Comparison of ENCODE assay signal across 21 cellular contexts in the genomic region with DNA sequence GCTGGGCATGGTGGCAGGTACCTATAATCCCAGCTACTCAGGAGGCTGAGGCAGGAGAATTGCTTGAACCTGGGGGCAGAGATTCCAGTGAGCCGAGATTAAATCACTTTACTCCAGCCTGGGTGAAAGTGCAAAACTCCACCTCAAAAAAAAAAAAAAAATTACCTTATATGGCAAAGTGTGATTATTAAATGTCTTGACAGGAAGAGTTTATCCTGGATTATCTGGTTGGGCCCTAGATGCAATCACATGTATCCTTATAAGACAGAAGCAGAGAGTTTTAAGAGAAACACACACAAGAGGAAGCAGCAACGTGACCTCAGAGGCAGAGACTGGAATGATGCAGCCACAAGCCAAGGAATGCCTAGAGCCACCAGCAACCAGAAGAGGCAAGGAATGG. TPM values are rescaled to one million over a fixed set of nuclear protein-coding genes. Genes with fewer than 3 reads are reported as not detected.
DNase-seq lines count a peak whose midpoint lies in the region; ATAC-seq and TF ChIP-seq lines count a peak whose summit lies in the region.
"Had no signal": no experiment of that assay in that cellular context is flagged by ENCODE, and none has a peak within 500 bp of the region (broad histone marks: within the 10 kb centered on the region; RNA-seq: fewer than 3 reads in every experiment).

No MANE protein-coding gene starts in this region.

- CTCF ChIA-PET in CD8-positive, alpha-beta T cell (lab: Charles Lee): interaction anchor here (5.8 kb wide), 1 partner anchor 44 kb away, joined by 25 read pairs; no protein-coding TSS in a partner anchor

- no peak overlapping the region for H3K4me2 ChIP-seq in Loucy (ENCODE audit: low read depth, low read length, poor library complexity, severe bottlenecking)

- H3K9me3 Mint-ChIP-seq in CD8-positive, alpha-beta T cell: no peaks in the 10 kb centered on the region
- no peaks in the 10 kb centered on the region for H3K9me3 Mint-ChIP-seq in activated T-helper 2 cell treated with anti-CD3 and anti-CD28 coated beads, Interferon-gamma antibody, Interleukin-2, Interleukin-4, amounts not matched to agents 10 μg/mL and 5 μg/mL and 100 μg/mL, durations not matched to agents 14 hours and 24 hours and 36 hours
- no peaks in the 10 kb centered on the region for H3K9me3 Mint-ChIP-seq in natural killer cell
- peaks cover 13% of the 10 kb centered on the region for H3K9me3 Mint-ChIP-seq in endodermal cell
- H3K9me3 Mint-ChIP-seq: IgD-negative memory B cell had no signal

- peaks cover 71% of the 10 kb centered on the region for H3K79me2 ChIP-seq in Loucy (ENCODE audit: insufficient read depth, low read length)

- no peak overlapping the region for H3K27ac ChIP-seq in CD8-positive, alpha-beta T cell (ENCODE audit: low read depth, low read length)
- H3K27ac ChIP-seq in endodermal cell (ENCODE audit: low read depth, low read length): no peak overlapping the region
- H3K27ac ChIP-seq: cardiac muscle cell, SJSA1, upper lobe of left lung had no signal

- H3K27ac Mint-ChIP-seq in CD8-positive, alpha-beta T cell: peak overlapping the region; percentile 57
- H3K27ac Mint-ChIP-seq in activated T-helper 2 cell treated with anti-CD3 and anti-CD28 coated beads, Interferon-gamma antibody, Interleukin-2, Interleukin-4, amounts not matched to agents 10 μg/mL and 5 μg/mL and 100 μg/mL, durations not matched to agents 14 hours and 24 hours and 36 hours: peak overlapping the region; percentile 77
- H3K27ac Mint-ChIP-seq in natural killer cell: peak overlapping the region; percentile 89 to 92
- H3K27ac Mint-ChIP-seq in endodermal cell: no peak overlapping the region

- POLR2A ChIA-PET in CD8-positive, alpha-beta T cell (lab: Charles Lee): no interaction called here

- H3K27me3 Mint-ChIP-seq in CD8-positive, alpha-beta T cell (ENCODE audit: low read depth): no peaks in the 10 kb centered on the region
- no peaks in the 10 kb centered on the region for H3K27me3 Mint-ChIP-seq in activated T-helper 2 cell treated with anti-CD3 and anti-CD28 coated beads, Interferon-gamma antibody, Interleukin-2, Interleukin-4, amounts not matched to agents 10 μg/mL and 5 μg/mL and 100 μg/mL, durations not matched to agents 14 hours and 24 hours and 36 hours (ENCODE audit: low read depth)
- H3K27me3 Mint-ChIP-seq in natural killer cell (ENCODE audit: low read depth in 2 of 2) (no peaks in the 10 kb centered on the region), endodermal cell (ENCODE audit: insufficient read depth) (no peaks in the 10 kb centered on the region)
- H3K27me3 Mint-ChIP-seq: IgD-negative memory B cell had no signal

- DNase-seq in CD8-positive, alpha-beta T cell: no peak
- DNase-seq in activated T-helper 2 cell treated with anti-CD3 and anti-CD28 coated beads, Interferon-gamma antibody, Interleukin-2, Interleukin-4, amounts not matched to agents 10 μg/mL and 5 μg/mL and 100 μg/mL, durations not matched to agents 14 hours and 24 hours and 36 hours (ENCODE audit: low spot score): no peak
- DNase-seq in natural killer cell (no peak), endodermal cell (no peak), NCI-H524 treated with DMSO at 0.1 percent for 48 hours (lab: John Stamatoyannopoulos, UW) (no peak)
- DNase-seq: activated CD4-positive, CD25-positive, alpha-beta regulatory T cell treated with anti-CD3 and anti-CD28 coated beads, Interleukin-2, amount 50 U/mL, for 72 hours; amygdala; dermis blood vessel endothelial cell; MM.1S; NCI-H146; NCI-H748 treated with DMSO at 0.1 percent for 48 hours; nucleus accumbens; retina; stimulated activated CD4-positive, alpha-beta T cell treated with anti-CD3 and anti-CD28 coated beads, Interleukin-12 subunit alpha, Interleukin-12 subunit beta, amount 100 ng/mL, for 4 hours; T1000; upper lobe of left lung had no signal

- H3K9me2 ChIP-seq in Loucy (replicated peaks; ENCODE audit: low read depth, low read length): no peaks in the 10 kb centered on the region

- no peak for ATAC-seq in CD8-positive, alpha-beta T cell
- no peak for ATAC-seq in natural killer cell
- no peak for ATAC-seq in GM18519 (IDR thresholded peaks at IDR 0.05; ENCODE audit: low FRiP score, unreplicated experiment)

- TF ChIP-seq CTCF in CD8-positive, alpha-beta T cell (IDR thresholded peaks at IDR 0.05): no peak
- no peak for TF ChIP-seq CTCF in Loucy (conservative IDR thresholded peaks at IDR 0.05; ENCODE audit: low read length)
- no peak for TF ChIP-seq CTCF in natural killer cell (IDR thresholded peaks at IDR 0.05)
- no peak for TF ChIP-seq CTCF in endodermal cell (conservative IDR thresholded peaks at IDR 0.05)

- H3K9ac ChIP-seq in Loucy (ENCODE audit: low read depth, low read length, poor library complexity, severe bottlenecking): peak overlapping the region; percentile 83
- no peak overlapping the region for H3K9ac ChIP-seq in endodermal cell (ENCODE audit: extremely low read depth, low read length, poor library complexity, severe bottlenecking)

- H2AFZ ChIP-seq in Loucy (ENCODE audit: low read length): no peak overlapping the region

- H3K9me3 ChIP-seq in CD8-positive, alpha-beta T cell (ENCODE audit: low read length): no peaks in the 10 kb centered on the region
- H3K9me3 ChIP-seq in Loucy (ENCODE audit: insufficient read depth, low read depth, low read length) (no peaks in the 10 kb centered on the region), endodermal cell (ENCODE audit: control insufficient read depth, low read length) (peaks cover 22% of the 10 kb centered on the region)
- H3K9me3 ChIP-seq: SJSA1, upper lobe of left lung had no signal

- WGBS in endodermal cell (ENCODE audit: insufficient coverage in 1 of 2, insufficient read length in 1 of 2), 2 experiments: 99 to 100% methylated on average over 1 to 2 of the region's 2 CpGs

- no peaks in the 10 kb centered on the region for H3K27me3 ChIP-seq in CD8-positive, alpha-beta T cell (ENCODE audit: insufficient read depth, low read length)
- H3K27me3 ChIP-seq in Loucy (ENCODE audit: insufficient read depth, low read length, poor library complexity, severe bottlenecking) (no peaks in the 10 kb centered on the region), endodermal cell (ENCODE audit: control insufficient read depth, insufficient read depth, low read length, poor library complexity, severe bottlenecking) (no peaks in the 10 kb centered on the region)
- H3K27me3 ChIP-seq: cardiac muscle cell, SJSA1, upper lobe of left lung had no signal

- peaks cover 35% of the 10 kb centered on the region for H3K36me3 Mint-ChIP-seq in CD8-positive, alpha-beta T cell
- peaks cover 48% of the 10 kb centered on the region for H3K36me3 Mint-ChIP-seq in activated T-helper 2 cell treated with anti-CD3 and anti-CD28 coated beads, Interferon-gamma antibody, Interleukin-2, Interleukin-4, amounts not matched to agents 10 μg/mL and 5 μg/mL and 100 μg/mL, durations not matched to agents 14 hours and 24 hours and 36 hours (ENCODE audit: low read depth)
- no peaks in the 10 kb centered on the region for H3K36me3 Mint-ChIP-seq in natural killer cell
- H3K36me3 Mint-ChIP-seq in endodermal cell (ENCODE audit: low read depth): peaks cover 12% of the 10 kb centered on the region

- H3K4me3 ChIP-seq in CD8-positive, alpha-beta T cell (ENCODE audit: low read depth, low read length): no peak overlapping the region
- H3K4me3 ChIP-seq in Loucy (ENCODE audit: low read length, poor library complexity, severe bottlenecking) (no peak overlapping the region), endodermal cell (ENCODE audit: low read length) (no peak overlapping the region)
- H3K4me3 ChIP-seq: cardiac muscle cell, SJSA1, upper lobe of left lung had no signal

- intact Hi-C loops in CD8-positive, alpha-beta T cell (cut with DNase I, micrococcal nuclease): loop anchor here (2.0 to 10.0 kb wide), 4 partner anchors 22 to 426 kb away; partner anchors contain the start of gene OSER1 (in 1 of the 2)
- intact Hi-C loops in activated T-helper 2 cell treated with anti-CD3 and anti-CD28 coated beads, Interferon-gamma antibody, Interleukin-2, Interleukin-4, amounts not matched to agents 10 μg/mL and 5 μg/mL and 100 μg/mL, durations not matched to agents 14 hours and 24 hours and 36 hours (cut with micrococcal nuclease): loop anchor here (5.0 kb wide), 2 partner anchors 42 to 247 kb away; partner anchors contain the start of gene YWHAB
- intact Hi-C loops in natural killer cell (cut with micrococcal nuclease): no loop called here

- peaks cover 49% of the 10 kb centered on the region for H3K4me1 Mint-ChIP-seq in CD8-positive, alpha-beta T cell (ENCODE audit: low read depth)
- peaks cover 43% of the 10 kb centered on the region for H3K4me1 Mint-ChIP-seq in activated T-helper 2 cell treated with anti-CD3 and anti-CD28 coated beads, Interferon-gamma antibody, Interleukin-2, Interleukin-4, amounts not matched to agents 10 μg/mL and 5 μg/mL and 100 μg/mL, durations not matched to agents 14 hours and 24 hours and 36 hours (ENCODE audit: low read depth)
- H3K4me1 Mint-ChIP-seq in natural killer cell (peaks cover 67 to 74% of the 10 kb centered on the region in 2 donors), endodermal cell (peaks cover 24% of the 10 kb centered on the region)

- no peaks in the 10 kb centered on the region for H3K36me3 ChIP-seq in CD8-positive, alpha-beta T cell (ENCODE audit: insufficient read depth, low read length)
- H3K36me3 ChIP-seq in Loucy (ENCODE audit: insufficient read depth, low read length) (peaks cover 16% of the 10 kb centered on the region; the same call in 1 of the 2 replicates), endodermal cell (ENCODE audit: control insufficient read depth, insufficient read depth, low read length) (peaks cover 8% of the 10 kb centered on the region)
- H3K36me3 ChIP-seq: cardiac muscle cell, SJSA1, upper lobe of left lung had no signal

- no peak overlapping the region for H3K4me3 Mint-ChIP-seq in CD8-positive, alpha-beta T cell
- no peak overlapping the region for H3K4me3 Mint-ChIP-seq in activated T-helper 2 cell treated with anti-CD3 and anti-CD28 coated beads, Interferon-gamma antibody, Interleukin-2, Interleukin-4, amounts not matched to agents 10 μg/mL and 5 μg/mL and 100 μg/mL, durations not matched to agents 14 hours and 24 hours and 36 hours (ENCODE audit: low read depth)
- H3K4me3 Mint-ChIP-seq in natural killer cell (peak overlapping the region; percentile 83), endodermal cell (no peak overlapping the region)

- H4K20me1 ChIP-seq in Loucy (ENCODE audit: insufficient read depth, low read length, poor library complexity, severe bottlenecking): no peaks in the 10 kb centered on the region

- H3K4me1 ChIP-seq in CD8-positive, alpha-beta T cell (ENCODE audit: insufficient read depth, low read length): peaks cover 46% of the 10 kb centered on the region
- H3K4me1 ChIP-seq in Loucy (ENCODE audit: insufficient read depth, low read length, poor library complexity, severe bottlenecking): peaks cover 46% of the 10 kb centered on the region
- H3K4me1 ChIP-seq in endodermal cell (ENCODE audit: control insufficient read depth, insufficient read depth, low read length): peaks cover 20% of the 10 kb centered on the region

- peaks cover 2% of the 10 kb centered on the region; the same call in 1 of the 2 replicates for H3F3A ChIP-seq in Loucy (ENCODE audit: low read depth)

RNA-seq across cellular contexts. Expression of gene ADA, which starts 11.0 kb away (rescaled TPM):
- total RNA-seq in CD8-positive, alpha-beta T cell: 10 to 100 TPM; 27.9 to 30.2 TPM
- 33.3 and 34.5 TPM in 2 replicates for total RNA-seq in activated T-helper 2 cell treated with anti-CD3 and anti-CD28 coated beads, Interferon-gamma antibody, Interleukin-2, Interleukin-4, amounts not matched to agents 10 μg/mL and 5 μg/mL and 100 μg/mL, durations not matched to agents 14 hours and 24 hours and 36 hours
- total RNA-seq in natural killer cell (10 to 100 TPM; 71.7 to 94.2 (median 73.9) TPM), endodermal cell (10 to 100 TPM; 12.8 to 15.9 TPM)
- 23.0 TPM for polyA plus RNA-seq in endodermal cell (2013, experiment 1 of 2)
- 25.8 TPM for polyA plus RNA-seq in endodermal cell (2013, experiment 2 of 2)

RNA-seq across cellular contexts. Expression of gene PKIG, which starts 58.1 kb away (rescaled TPM):
- total RNA-seq in CD8-positive, alpha-beta T cell: 1 to 10 TPM; 4.7 to 5.8 TPM
- total RNA-seq in activated T-helper 2 cell treated with anti-CD3 and anti-CD28 coated beads, Interferon-gamma antibody, Interleukin-2, Interleukin-4, amounts not matched to agents 10 μg/mL and 5 μg/mL and 100 μg/mL, durations not matched to agents 14 hours and 24 hours and 36 hours: 1.4 and 1.7 TPM in 2 replicates
- total RNA-seq in natural killer cell (1 to 10 TPM in 2 of 3 donors, under 1 TPM in 1; 0.82 to 1.5 (median 1.5) TPM), endodermal cell (10 to 100 TPM; 61.5 to 77.6 TPM)
- polyA plus RNA-seq in endodermal cell (2013, experiment 1 of 2): 59.0 TPM
- 64.1 TPM for polyA plus RNA-seq in endodermal cell (2013, experiment 2 of 2)

Comparison
In these comparisons a context has a peak if more than half of its experiments do, and no peak if none do; other contexts are left out.
1. RNA of gene PKIG, which starts 58.1 kb away (total RNA-seq): 61.5 to 77.6 TPM in endodermal cell; 4.7 to 5.8 TPM in CD8-positive, alpha-beta T cell, 0.82 to 1.5 TPM in natural killer cell and 1.4 to 1.7 TPM in activated T-helper 2 cell treated with anti-CD3 and anti-CD28 coated beads, Interferon-gamma antibody, Interleukin-2, Interleukin-4, amounts not matched to agents 10 μg/mL and 5 μg/mL and 100 μg/mL, durations not matched to agents 14 hours and 24 hours and 36 hours; every median in the first group is over 4 times any median in the second.